9 cellular contexts compared by ENCODE assay signal in genomic region chr7:130363156-130363847, GRCh38. TPM values are rescaled to one million over a fixed set of nuclear protein-coding genes. Genes with fewer than 3 reads are reported as not detected.
DNase-seq lines count a peak whose midpoint lies in the region; ATAC-seq and TF ChIP-seq lines count a peak whose summit lies in the region.
"Had no signal": no experiment of that assay in that cellular context is flagged by ENCODE, and none has a peak within 500 bp of the region (broad histone marks: within the 10 kb centered on the region; RNA-seq: fewer than 3 reads in every experiment).

No MANE protein-coding gene starts in this region.

- peak; percentile 21 for ATAC-seq in activated CD8-positive, alpha-beta memory T cell treated with anti-CD3 and anti-CD28 coated beads, Interleukin-2, amount 10 ng/mL, durations not matched to agents 7 days and 5 days
- no peak for ATAC-seq in HG03460 (IDR thresholded peaks at IDR 0.05; ENCODE audit: unreplicated experiment)

- H3K4me3 Mint-ChIP-seq in activated CD8-positive, alpha-beta memory T cell treated with anti-CD3 and anti-CD28 coated beads, Interleukin-2, amount 10 ng/mL, durations not matched to agents 7 days and 5 days = no peak overlapping the region

- H3K36me3 Mint-ChIP-seq in activated CD8-positive, alpha-beta memory T cell treated with anti-CD3 and anti-CD28 coated beads, Interleukin-2, amount 10 ng/mL, durations not matched to agents 7 days and 5 days = no peaks in the 10 kb centered on the region

- TF ChIP-seq EP300 in suprapubic skin (IDR thresholded peaks at IDR 0.05) = no peak

- H3K36me3 ChIP-seq in SJSA1 = no peaks in the 10 kb centered on the region
- no peaks in the 10 kb centered on the region for H3K36me3 ChIP-seq in suprapubic skin

- H3K9me3 ChIP-seq in SJSA1 (replicated peaks) (no peaks in the 10 kb centered on the region), suprapubic skin (peaks cover 3% of the 10 kb centered on the region)

- peak; percentile 48 for DNase-seq in activated CD8-positive, alpha-beta memory T cell treated with anti-CD3 and anti-CD28 coated beads, Interleukin-2, amount 10 ng/mL, durations not matched to agents 7 days and 5 days
- DNase-seq in activated CD8-positive, alpha-beta memory T cell treated with anti-CD3 and anti-CD28 coated beads, Interleukin-2, amount 50 U/mL, for 4 hours = no peak
- DNase-seq in SJSA1 (ENCODE audit: low read depth in 1 of 2, low spot score in 2 of 2) (peak; percentile 93 to 98), hepatic stellate cell (ENCODE audit: low spot score) (peak; percentile 87), suprapubic skin (ENCODE audit: low spot score in 2 of 2) (peak in 1 of 2 donors; percentile 54), GDM1 (lab: John Stamatoyannopoulos, UW) (no peak), cerebellar cortex (ENCODE audit: low spot score) (no peak)
- DNase-seq: NCI-H2107 had no signal

- H3K9me3 Mint-ChIP-seq in activated CD8-positive, alpha-beta memory T cell treated with anti-CD3 and anti-CD28 coated beads, Interleukin-2, amount 10 ng/mL, durations not matched to agents 7 days and 5 days (ENCODE audit: low read depth) = peaks cover 6% of the 10 kb centered on the region

- H3K4me3 ChIP-seq in SJSA1 = no peak overlapping the region
- no peak overlapping the region for H3K4me3 ChIP-seq in suprapubic skin

- H3K27me3 ChIP-seq in SJSA1 (replicated peaks) (no peaks in the 10 kb centered on the region), suprapubic skin (no peaks in the 10 kb centered on the region)

- no peak overlapping the region for H3K27ac Mint-ChIP-seq in activated CD8-positive, alpha-beta memory T cell treated with anti-CD3 and anti-CD28 coated beads, Interleukin-2, amount 10 ng/mL, durations not matched to agents 7 days and 5 days

- CTCF ChIA-PET in activated CD8-positive, alpha-beta memory T cell treated with anti-CD3 and anti-CD28 coated beads, Interleukin-2, amount 10 ng/mL, durations not matched to agents 7 days and 5 days (lab: Charles Lee) = no interaction called here

- no peak for TF ChIP-seq POLR2A in suprapubic skin (IDR thresholded peaks at IDR 0.05)

- 43% methylated on average over 7 of the region's 8 CpGs for WGBS in suprapubic skin

- no peaks in the 10 kb centered on the region for H3K27me3 Mint-ChIP-seq in activated CD8-positive, alpha-beta memory T cell treated with anti-CD3 and anti-CD28 coated beads, Interleukin-2, amount 10 ng/mL, durations not matched to agents 7 days and 5 days

- H3K4me1 Mint-ChIP-seq in activated CD8-positive, alpha-beta memory T cell treated with anti-CD3 and anti-CD28 coated beads, Interleukin-2, amount 10 ng/mL, durations not matched to agents 7 days and 5 days = peaks cover 27% of the 10 kb centered on the region

- H3K27ac ChIP-seq in SJSA1 = peak overlapping the region; percentile 76
- H3K27ac ChIP-seq in suprapubic skin = peak overlapping the region; percentile 56

- H3K4me1 ChIP-seq in SJSA1 (replicated peaks) (peaks cover 53% of the 10 kb centered on the region), suprapubic skin (peaks cover 14% of the 10 kb centered on the region)

- TF ChIP-seq CTCF in suprapubic skin (IDR thresholded peaks at IDR 0.05) = no peak

RNA-seq across cellular contexts. Expression of gene CPA1, which starts 17.0 kb away (rescaled TPM):
- total RNA-seq in activated CD8-positive, alpha-beta memory T cell treated with anti-CD3 and anti-CD28 coated beads, Interleukin-2, amount 10 ng/mL, durations not matched to agents 7 days and 5 days = not detected
- total RNA-seq in SJSA1 (2014; rRNA removed; shearing (Covaris generic)) = not detected in 2 replicates
- total RNA-seq in suprapubic skin = not detected

RNA-seq across cellular contexts. Expression of gene CPA5, which starts 18.7 kb away (rescaled TPM):
- 1 to 10 TPM; 3.4 to 4.0 TPM for total RNA-seq in activated CD8-positive, alpha-beta memory T cell treated with anti-CD3 and anti-CD28 coated beads, Interleukin-2, amount 10 ng/mL, durations not matched to agents 7 days and 5 days
- total RNA-seq in SJSA1 (2014; rRNA removed; shearing (Covaris generic)) = 0.87 TPM in 1 of 2 replicates, not detected in the other
- total RNA-seq in suprapubic skin = under 1 TPM in 1 of 4 donors, not detected in 3; 0.30 TPM

Comparison
In these comparisons a context has a peak if more than half of its experiments do, and no peak if none do; other contexts are left out.
1. DNase-seq: peak in activated CD8-positive, alpha-beta memory T cell treated with anti-CD3 and anti-CD28 coated beads, Interleukin-2, amount 10 ng/mL, durations not matched to agents 7 days and 5 days (single experiment), SJSA1 (2 of 2) and hepatic stellate cell (single experiment); none in activated CD8-positive, alpha-beta memory T cell treated with anti-CD3 and anti-CD28 coated beads, Interleukin-2, amount 50 U/mL, for 4 hours (single experiment), GDM1 (single experiment) and cerebellar cortex (single experiment).